ENCODE assay signal across 29 cellular contexts in the genomic region with DNA sequence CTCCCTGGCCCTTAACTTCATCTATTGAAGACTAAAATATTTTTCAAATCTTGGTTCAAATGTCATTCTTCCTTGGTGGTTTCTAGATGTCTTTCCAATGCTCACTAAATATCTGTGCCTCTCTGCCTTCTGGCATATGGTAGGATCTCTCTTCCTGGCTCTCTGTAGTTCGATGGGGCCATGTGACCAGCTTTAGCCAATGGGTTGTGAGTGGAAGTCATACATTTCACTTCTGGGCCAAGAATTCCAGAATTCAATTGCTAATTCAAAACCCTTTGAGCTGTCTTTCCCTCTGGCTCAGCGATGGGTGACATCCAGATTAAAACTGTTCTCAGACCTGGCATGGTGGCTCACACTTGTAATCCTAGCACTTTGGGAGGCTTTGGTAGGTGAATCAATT. TPM values are rescaled to one million over a fixed set of nuclear protein-coding genes. Genes with fewer than 3 reads are reported as not detected.
A peak's percentile ranks its signal among the peaks of the same experiment; 100 is the strongest.
DNase-seq lines count a peak whose midpoint lies in the region; ATAC-seq, FAIRE-seq and TF ChIP-seq lines count a peak whose summit lies in the region.
"Had no signal": no experiment of that assay in that cellular context is flagged by ENCODE, and none has a peak within 500 bp of the region (broad histone marks: within the 10 kb centered on the region; RNA-seq: fewer than 3 reads in every experiment).

No MANE protein-coding gene starts in this region.

- H4K91ac ChIP-seq in H1 (replicated peaks; ENCODE audit: insufficient read length, low read length): no peak overlapping the region

- no peak overlapping the region for H2BK15ac ChIP-seq in H1 (ENCODE audit: low read length)

- 43% methylated on average over 2 of the region's 2 CpGs for WGBS in HepG2 (ENCODE audit: low lambda C conversion rate)
- 66% methylated on average over 2 of the region's 2 CpGs for WGBS in right lobe of liver (ENCODE audit: insufficient coverage, low coverage, low lambda C conversion rate, missing lambda C conversion rate)
- 80% methylated on average over 2 of the region's 2 CpGs; no CpG with 5 or more reads in 1 of the 2 experiments for WGBS in H1 (ENCODE audit: extremely low coverage in 1 of 2, insufficient coverage in 1 of 2, insufficient read length in 1 of 2, insufficient replicate concordance in 2 of 2, low coverage in 1 of 2, low lambda C conversion rate in 2 of 2, missing lambda C conversion rate in 1 of 2), 2 experiments
- 48 to 59% (median 55%) methylated on average over 2 of the region's 2 CpGs for WGBS in psoas muscle, 3 donors

- H3K79me2 ChIP-seq in HepG2 (ENCODE audit: insufficient read depth, low read length): no peaks in the 10 kb centered on the region
- H3K79me2 ChIP-seq in Loucy (ENCODE audit: insufficient read depth, low read length): no peaks in the 10 kb centered on the region
- H3K79me2 ChIP-seq in H1 (ENCODE audit: control insufficient read depth in 1 of 2, insufficient read depth in 2 of 2, low read length in 2 of 2): no peaks in the 10 kb centered on the region

- no peaks in the 10 kb centered on the region for H3K9me2 ChIP-seq in Loucy (replicated peaks; ENCODE audit: low read depth, low read length)

- no peak for ATAC-seq in HepG2
- ATAC-seq in right lobe of liver: no peak
- no peak for ATAC-seq in psoas muscle
- no peak for ATAC-seq in GM21723 (IDR thresholded peaks at IDR 0.05; ENCODE audit: unreplicated experiment)
- ATAC-seq: GM12878 had no signal

- H2AK5ac ChIP-seq in H1 (ENCODE audit: low read depth, low read length): no peak overlapping the region

- TF ChIP-seq CTCF in HepG2 (CRISPR knock-in tag; IDR thresholded peaks at IDR 0.05) (no peak), right lobe of liver (IDR thresholded peaks at IDR 0.05) (no peak), Loucy (conservative IDR thresholded peaks at IDR 0.05; ENCODE audit: low read length) (no peak), H1 (IDR thresholded peaks at IDR 0.05; ENCODE audit: control extremely low read depth in 1 of 3, insufficient read depth in 1 of 3, low read depth in 1 of 3, low read length in 3 of 3) (no peak), psoas muscle (IDR thresholded peaks at IDR 0.05) (no peak)

- TF ChIP-seq POLR2A in HepG2 (IDR thresholded peaks at IDR 0.05; ENCODE audit: insufficient read depth in 1 of 2, low read depth in 2 of 2, low read length in 2 of 2): no peak
- TF ChIP-seq POLR2A in right lobe of liver (IDR thresholded peaks at IDR 0.05): no peak
- no peak for TF ChIP-seq POLR2A in H1 (IDR thresholded peaks at IDR 0.05; ENCODE audit: control extremely low read depth in 1 of 2, low read depth in 2 of 2, low read length in 2 of 2)

- H3K4me1 ChIP-seq in HepG2 (ENCODE audit: insufficient read depth, low read length) (peaks cover 7% of the 10 kb centered on the region; the same call in 1 of the 2 replicates), right lobe of liver (no peaks in the 10 kb centered on the region), Loucy (ENCODE audit: insufficient read depth, low read length, poor library complexity, severe bottlenecking) (no peaks in the 10 kb centered on the region), H1 (replicated peaks in 1 of 4; ENCODE audit: control insufficient read depth in 3 of 4, insufficient read depth in 4 of 4, low read length in 3 of 4) (peaks cover 0 to 8% (median 5%) of the 10 kb centered on the region in 4 experiments; a peak in 4 of 7 replicates), psoas muscle (peaks cover 61% of the 10 kb centered on the region)
- H3K4me1 ChIP-seq: HAP-1 had no signal

- no peaks in the 10 kb centered on the region; the same call in 1 of the 2 replicates for H3K79me1 ChIP-seq in H1 (ENCODE audit: low read depth, low read length)

- no peak overlapping the region for H3K4ac ChIP-seq in H1 (replicated peaks; ENCODE audit: insufficient read length, low read depth, low read length)

- H3K18ac ChIP-seq in H1 (ENCODE audit: extremely low read depth, low read length): no peak overlapping the region

- H4K5ac ChIP-seq in H1 (ENCODE audit: insufficient read length, low read depth, low read length): no peak overlapping the region

- H3K14ac ChIP-seq in H1 (ENCODE audit: insufficient read length): no peak overlapping the region

- H3K9ac ChIP-seq in HepG2 (ENCODE audit: insufficient read depth, low read depth, low read length): no peak overlapping the region
- H3K9ac ChIP-seq in Loucy (ENCODE audit: low read depth, low read length, poor library complexity, severe bottlenecking): no peak overlapping the region
- H3K9ac ChIP-seq in H1 (replicated peaks in 1 of 4; ENCODE audit: extremely low read depth in 1 of 4, low read depth in 3 of 4, low read length in 3 of 4): no peak overlapping the region
- H3K9ac ChIP-seq: BLaER1 treated with 17β-estradiol and CSF1 and Interleukin-3, amounts not matched to agents 10 nM and 100 nM had no signal

- TF ChIP-seq RAD21 in HepG2 (CRISPR knock-in tag; IDR thresholded peaks at IDR 0.05) (no peak), H1 (IDR thresholded peaks at IDR 0.05 in 1 of 2, conservative IDR thresholded peaks at IDR 0.05 in 1 of 2; ENCODE audit: low read depth in 2 of 2, low read length in 2 of 2) (no peak)

- no peak overlapping the region for H4K8ac ChIP-seq in H1 (ENCODE audit: extremely low read depth, insufficient read depth, low read length)

- no peak overlapping the region for H3K56ac ChIP-seq in H1 (replicated peaks; ENCODE audit: insufficient read length, low read depth, low read length)

- H3K27me3 ChIP-seq in HepG2 (ENCODE audit: control insufficient read depth in 1 of 2, insufficient read depth in 2 of 2, low read length in 2 of 2) (peaks cover 2 to 23% of the 10 kb centered on the region in 2 experiments; a peak in 3 of 5 replicates), right lobe of liver (no peaks in the 10 kb centered on the region), Loucy (ENCODE audit: insufficient read depth, low read length, poor library complexity, severe bottlenecking) (no peaks in the 10 kb centered on the region), H1 (replicated peaks in 1 of 4; ENCODE audit: control insufficient read depth in 3 of 4, extremely low read depth in 1 of 4, insufficient read depth in 3 of 4, low read length in 3 of 4) (no peaks in the 10 kb centered on the region; a peak in 1 of 7 replicates), psoas muscle (ENCODE audit: insufficient read depth in 3 of 3, low read length in 2 of 3) (no peaks in the 10 kb centered on the region)
- H3K27me3 ChIP-seq: BLaER1 treated with 17β-estradiol and CSF1 and Interleukin-3, amounts not matched to agents 10 nM and 100 nM had no signal

- intact Hi-C loops in HepG2 (cut with micrococcal nuclease; ENCODE audit: unreplicated experiment) (no loop called here), right lobe of liver (cut with DNase I) (no loop called here), psoas muscle (cut with DNase I) (no loop called here)

- in situ Hi-C loops in HepG2 (cut with HindIII; ENCODE audit: extremely low pct_ligation_motif_present, low pct_unique_long_range_greater_than_20kb): no loop called here

- POLR2A ChIA-PET in HepG2 (lab: Yijun Ruan, JAX) (no interaction called here), H1 (lab: Charles Lee; ENCODE audit: partially characterized antibody) (interaction anchor here (0.6 to 0.9 kb wide), 2 partner anchors 18 to 30 kb away, joined by 3 read pairs; no protein-coding TSS in a partner anchor)

- no peak overlapping the region for H3K23ac ChIP-seq in H1 (ENCODE audit: insufficient read length)

- DNase-seq in HepG2 (ENCODE audit: low spot score): no peak
- no peak for DNase-seq in right lobe of liver
- no peak for DNase-seq in H1 (ENCODE audit: low read depth in 1 of 2, low spot score in 2 of 2)
- no peak for DNase-seq in psoas muscle
- no peak for DNase-seq in NCI-H1930 (lab: John Stamatoyannopoulos, UW)
- DNase-seq in frontal cortex (ENCODE audit: low spot score in 2 of 2): no peak
- DNase-seq: AML-193; CD4-positive, alpha-beta T cell; GDM1; HFFc6; Kasumi-1; MV-4-11; NCI-H1105; NCI-H1436 treated with DMSO at 0.1 percent for 48 hours; NCI-H187 treated with DMSO at 0.1 percent for 48 hours; NCI-H2107; NCI-H2227 treated with DMSO at 0.1 percent for 48 hours; NCI-H510A; NCI-H69; Right ventricle myocardium superior; RPMI8226 had no signal

- no peak overlapping the region for H2BK12ac ChIP-seq in H1 (ENCODE audit: low read depth, low read length)

- TF ChIP-seq EP300 in HepG2 (IDR thresholded peaks at IDR 0.05; ENCODE audit: low read depth in 2 of 2, low read length in 2 of 2) (no peak), HepG2 (CRISPR knock-in tag; IDR thresholded peaks at IDR 0.05; ENCODE audit: borderline replicate concordance) (no peak), H1 (IDR thresholded peaks at IDR 0.05; ENCODE audit: borderline replicate concordance in 1 of 2, low read depth in 2 of 2, low read length in 2 of 2) (no peak)

- BruUV-seq in HepG2 (replicated peaks; lab: Mats Ljungman, UMichigan): no TSS peak

- FAIRE-seq in HepG2 (lab: Jason Lieb, UNC) (no peak), H1 (lab: Jason Lieb, UNC) (no peak), frontal cortex (lab: Jason Lieb, UNC) (no peak)
- FAIRE-seq: A204.1, D721Med, GM12878 had no signal

- no peak overlapping the region for H3K27ac ChIP-seq in HepG2 (ENCODE audit: extremely low read length, insufficient read depth, low read length)
- no peak overlapping the region for H3K27ac ChIP-seq in right lobe of liver
- no peak overlapping the region for H3K27ac ChIP-seq in H1 (ENCODE audit: low read depth, low read length)
- peak overlapping the region; percentile 50 for H3K27ac ChIP-seq in psoas muscle
- H3K27ac ChIP-seq: BLaER1 treated with 17β-estradiol and CSF1 and Interleukin-3, amounts not matched to agents 10 nM and 100 nM; SJSA1 had no signal

- H3F3A ChIP-seq in Loucy (ENCODE audit: low read depth): no peaks in the 10 kb centered on the region

- H3K4me3 ChIP-seq in HepG2 (replicated peaks in 1 of 3; ENCODE audit: insufficient read depth in 1 of 3, low read depth in 2 of 3, low read length in 3 of 3): no peak overlapping the region
- H3K4me3 ChIP-seq in right lobe of liver: no peak overlapping the region
- no peak overlapping the region for H3K4me3 ChIP-seq in Loucy (ENCODE audit: low read length, poor library complexity, severe bottlenecking)
- H3K4me3 ChIP-seq in H1 (ENCODE audit: extremely low read depth in 1 of 4, insufficient read depth in 2 of 4, low read depth in 3 of 4, low read length in 4 of 4): no peak overlapping the region
- H3K4me3 ChIP-seq in psoas muscle: no peak overlapping the region
- H3K4me3 ChIP-seq: BLaER1 treated with 17β-estradiol and CSF1 and Interleukin-3, amounts not matched to agents 10 nM and 100 nM; GM12878; HAP-1; SJSA1 had no signal

- H3K4me2 ChIP-seq in HepG2 (ENCODE audit: low read depth, low read length): no peak overlapping the region
- H3K4me2 ChIP-seq in Loucy (ENCODE audit: low read depth, low read length, poor library complexity, severe bottlenecking): no peak overlapping the region
- no peak overlapping the region for H3K4me2 ChIP-seq in H1 (ENCODE audit: insufficient read depth in 1 of 2, low read depth in 2 of 2, low read length in 2 of 2)
- H3K4me2 ChIP-seq: BLaER1 treated with 17β-estradiol and CSF1 and Interleukin-3, amounts not matched to agents 10 nM and 100 nM had no signal

- H4K20me1 ChIP-seq in HepG2 (ENCODE audit: insufficient read depth, low read length) (no peaks in the 10 kb centered on the region), Loucy (ENCODE audit: insufficient read depth, low read length, poor library complexity, severe bottlenecking) (no peaks in the 10 kb centered on the region), H1 (replicated peaks in 1 of 2; ENCODE audit: control insufficient read depth in 1 of 2, insufficient read depth in 2 of 2, low read length in 2 of 2) (no peaks in the 10 kb centered on the region)
- H4K20me1 ChIP-seq: BLaER1 treated with 17β-estradiol and CSF1 and Interleukin-3, amounts not matched to agents 10 nM and 100 nM had no signal

- H2AFZ ChIP-seq in HepG2 (ENCODE audit: low read length) (no peak overlapping the region), Loucy (ENCODE audit: low read length) (peak overlapping the region; percentile 6; the same call in 1 of the 2 replicates), H1 (ENCODE audit: low read length) (no peak overlapping the region)

- H2BK5ac ChIP-seq in H1 (ENCODE audit: low read depth, low read length): no peak overlapping the region

- CTCF ChIA-PET in HepG2 (lab: Yijun Ruan, JAX; ENCODE audit: low intra/inter-chr PET ratio, low total read pairs) (interaction anchor here (1.5 kb wide), 1 partner anchor 33 kb away, joined by 6 read pairs; no protein-coding TSS in a partner anchor), H1 (lab: Charles Lee; ENCODE audit: partially characterized antibody) (interaction anchor here (0.6 to 4.8 kb wide), 16 partner anchors 12 to 70 kb away, joined by 3 to 26 read pairs (median 4); no protein-coding TSS in a partner anchor)

- H3K9me3 ChIP-seq in HepG2 (ENCODE audit: low read length) (no peaks in the 10 kb centered on the region), right lobe of liver (no peaks in the 10 kb centered on the region), Loucy (ENCODE audit: insufficient read depth, low read depth, low read length) (no peaks in the 10 kb centered on the region), H1 (ENCODE audit: insufficient read depth in 2 of 2, low read depth in 1 of 2, low read length in 1 of 2) (no peaks in the 10 kb centered on the region), psoas muscle (no peaks in the 10 kb centered on the region)
- H3K9me3 ChIP-seq: BLaER1 treated with 17β-estradiol and CSF1 and Interleukin-3, amounts not matched to agents 10 nM and 100 nM; HAP-1 had no signal

- H2BK120ac ChIP-seq in H1 (replicated peaks; ENCODE audit: low read depth, low read length): no peak overlapping the region

- H3K36me3 ChIP-seq in HepG2 (replicated peaks in 1 of 2; ENCODE audit: control insufficient read depth in 1 of 2, insufficient read depth in 2 of 2, low read length in 2 of 2) (no peaks in the 10 kb centered on the region), right lobe of liver (no peaks in the 10 kb centered on the region), Loucy (ENCODE audit: insufficient read depth, low read length) (no peaks in the 10 kb centered on the region), H1 (ENCODE audit: control insufficient read depth in 2 of 4, insufficient read depth in 4 of 4, low read length in 3 of 4) (no peaks in the 10 kb centered on the region), psoas muscle (ENCODE audit: insufficient read depth in 1 of 2, low read depth in 1 of 2) (no peaks in the 10 kb centered on the region)
- H3K36me3 ChIP-seq: BLaER1 treated with 17β-estradiol and CSF1 and Interleukin-3, amounts not matched to agents 10 nM and 100 nM; HAP-1; SJSA1 had no signal

- peaks cover 3% of the 10 kb centered on the region; the same call in 1 of the 2 replicates for H3K23me2 ChIP-seq in H1 (ENCODE audit: low read depth, low read length)

- H2BK20ac ChIP-seq in H1 (ENCODE audit: low read length): no peak overlapping the region

RNA-seq across cellular contexts. Expression of a gene that starts 25.8 kb away (rescaled TPM):
- total RNA-seq in HepG2 (2016; rRNA removed; fragmentation: Illumina TruSeq; extraction: Trizol): 38.1 and 42.4 TPM in 2 replicates
- total RNA-seq in HepG2 (2016; cell fraction: cytosol; rRNA removed; fragmentation: Illumina TruSeq; extraction: Trizol; ENCODE audit: low read depth): 20.5 and 21.6 TPM in 2 replicates
- 37.7 and 41.1 TPM in 2 replicates for total RNA-seq in HepG2 (2016; cell fraction: insoluble cytoplasmic fraction; rRNA removed; fragmentation: Illumina TruSeq; extraction: Trizol)
- total RNA-seq in HepG2 (2016; cell fraction: membrane; rRNA removed; fragmentation: Illumina TruSeq; extraction: Trizol): 60.6 and 65.1 TPM in 2 replicates
- 35.7 and 38.6 TPM in 2 replicates for total RNA-seq in HepG2 (2016; cell fraction: nucleus; rRNA removed; fragmentation: Illumina TruSeq; extraction: Trizol)
- polyA plus RNA-seq in HepG2 (2011; rRNA removed): 82.5 and 91.3 TPM in 2 replicates
- polyA plus RNA-seq in HepG2 (2011; cell fraction: cytosol; rRNA removed): 94.6 and 96.0 TPM in 2 replicates
- polyA plus RNA-seq in HepG2 (2011; cell fraction: nucleus; rRNA removed): 121 and 124 TPM in 2 replicates
- 68.6 and 96.3 TPM in 2 replicates for polyA plus RNA-seq in HepG2 (2012)
- 59.2 and 67.3 TPM in 2 replicates for polyA plus RNA-seq in HepG2 (2016; cell fraction: cytosol; fragmentation: Illumina TruSeq; extraction: Trizol; ENCODE audit: low read depth)
- polyA plus RNA-seq in HepG2 (2016; cell fraction: insoluble cytoplasmic fraction; fragmentation: Illumina TruSeq; extraction: Trizol; ENCODE audit: low read depth): 57.7 and 67.3 TPM in 2 replicates
- 88.5 and 93.3 TPM in 2 replicates for polyA plus RNA-seq in HepG2 (2016; cell fraction: membrane; fragmentation: Illumina TruSeq; extraction: Trizol; ENCODE audit: low read depth)
- 61.0 and 66.5 TPM in 2 replicates for polyA plus RNA-seq in HepG2 (2016; cell fraction: nucleus; fragmentation: Illumina TruSeq; extraction: Trizol; ENCODE audit: insufficient read depth, low read depth)
- polyA minus RNA-seq in HepG2 (2011; rRNA and poly(A)+ RNA removed; ENCODE audit: low replicate concordance): 118 and 141 TPM in 2 replicates
- polyA minus RNA-seq in HepG2 (2011; cell fraction: cytosol; rRNA and poly(A)+ RNA removed): 57.9 and 82.7 TPM in 2 replicates
- 88.2 and 116 TPM in 2 replicates for polyA minus RNA-seq in HepG2 (2011; cell fraction: nucleus; rRNA and poly(A)+ RNA removed)
- total RNA-seq in right lobe of liver: 10 to 100 TPM; 39.3 to 84.2 (median 64.7) TPM
- total RNA-seq in H1 (2021; fragmentation: NEBNext Ultra II Directional; extraction: Animal tissue kit (Norgen Biotek cat#: 25700)): 91.7 and 93.7 TPM in 2 replicates
- polyA plus RNA-seq in H1 (2011; rRNA removed): 71.3 and 129 TPM in 2 replicates
- polyA plus RNA-seq in H1 (2011; cell fraction: cytosol; rRNA removed): 115 TPM
- polyA plus RNA-seq in H1 (2011; cell fraction: nucleus; rRNA removed): 118 TPM
- 72.3 to 87.9 TPM (median 83.7 TPM) in 4 replicates for polyA plus RNA-seq in H1 (2012, experiment 1 of 2)
- 64.0 TPM for polyA plus RNA-seq in H1 (2012, experiment 2 of 2)
- polyA plus RNA-seq in H1 (2013, experiment 1 of 2): 41.6 TPM
- 42.0 TPM for polyA plus RNA-seq in H1 (2013, experiment 2 of 2)
- 144 and 145 TPM in 2 replicates for polyA minus RNA-seq in H1 (2011; rRNA and poly(A)+ RNA removed)
- polyA minus RNA-seq in H1 (2011; cell fraction: cytosol; rRNA and poly(A)+ RNA removed): 75.4 TPM
- polyA minus RNA-seq in H1 (2011; cell fraction: nucleus; rRNA and poly(A)+ RNA removed): 79.4 TPM
- total RNA-seq in psoas muscle: 10 to 100 TPM; 71.3 to 91.8 (median 80.0) TPM
- 10 to 100 TPM; 13.9 to 64.7 (median 44.5) TPM for polyA plus RNA-seq in psoas muscle
- 14.7 TPM for total RNA-seq in frontal cortex

RNA-seq across cellular contexts. Expression of a gene that starts 53.8 kb away (rescaled TPM):
- total RNA-seq in HepG2 (2016; rRNA removed; fragmentation: Illumina TruSeq; extraction: Trizol) (0.53 and 1.2 TPM in 2 replicates), right lobe of liver (1 to 10 TPM; 1.5 to 6.3 (median 5.0) TPM), psoas muscle (1 to 10 TPM; 1.9 to 7.5 (median 4.7) TPM), frontal cortex (1.6 TPM)
- total RNA-seq in HepG2 (2016; cell fraction: cytosol; rRNA removed; fragmentation: Illumina TruSeq; extraction: Trizol; ENCODE audit: low read depth): 0.18 and 0.30 TPM in 2 replicates
- 0.52 and 0.54 TPM in 2 replicates for total RNA-seq in HepG2 (2016; cell fraction: insoluble cytoplasmic fraction; rRNA removed; fragmentation: Illumina TruSeq; extraction: Trizol)
- 0.21 and 0.40 TPM in 2 replicates for total RNA-seq in HepG2 (2016; cell fraction: membrane; rRNA removed; fragmentation: Illumina TruSeq; extraction: Trizol)
- 0.44 and 0.59 TPM in 2 replicates for total RNA-seq in HepG2 (2016; cell fraction: nucleus; rRNA removed; fragmentation: Illumina TruSeq; extraction: Trizol)
- polyA plus RNA-seq in HepG2 (2011; rRNA removed) (1.4 and 2.0 TPM in 2 replicates), H1 (2011; rRNA removed) (0.06 and 0.11 TPM in 2 replicates), psoas muscle (1 to 10 TPM in 2 of 3 donors, under 1 TPM in 1; 0.94 to 4.6 (median 1.8) TPM)
- 0.56 and 0.60 TPM in 2 replicates for polyA plus RNA-seq in HepG2 (2011; cell fraction: cytosol; rRNA removed)
- polyA plus RNA-seq in HepG2 (2011; cell fraction: nucleus; rRNA removed): 3.6 and 16.3 TPM in 2 replicates
- 1.6 and 2.2 TPM in 2 replicates for polyA plus RNA-seq in HepG2 (2012)
- polyA plus RNA-seq in HepG2 (2016; cell fraction: cytosol; fragmentation: Illumina TruSeq; extraction: Trizol; ENCODE audit: low read depth): 0.09 TPM in 1 of 2 replicates, not detected in the other
- polyA plus RNA-seq in HepG2 (2016; cell fraction: insoluble cytoplasmic fraction; fragmentation: Illumina TruSeq; extraction: Trizol; ENCODE audit: low read depth): 0.40 and 0.47 TPM in 2 replicates
- 0.12 and 0.19 TPM in 2 replicates for polyA plus RNA-seq in HepG2 (2016; cell fraction: membrane; fragmentation: Illumina TruSeq; extraction: Trizol; ENCODE audit: low read depth)
- 1.2 and 1.8 TPM in 2 replicates for polyA plus RNA-seq in HepG2 (2016; cell fraction: nucleus; fragmentation: Illumina TruSeq; extraction: Trizol; ENCODE audit: insufficient read depth, low read depth)
- polyA minus RNA-seq in HepG2 (2011; rRNA and poly(A)+ RNA removed; ENCODE audit: low replicate concordance): 0.54 and 2.1 TPM in 2 replicates
- polyA minus RNA-seq in HepG2 (2011; cell fraction: cytosol; rRNA and poly(A)+ RNA removed): 0.70 and 1.2 TPM in 2 replicates
- 3.6 and 3.7 TPM in 2 replicates for polyA minus RNA-seq in HepG2 (2011; cell fraction: nucleus; rRNA and poly(A)+ RNA removed)
- 0.39 and 1.1 TPM in 2 replicates for total RNA-seq in H1 (2021; fragmentation: NEBNext Ultra II Directional; extraction: Animal tissue kit (Norgen Biotek cat#: 25700))
- 0.25 TPM for polyA plus RNA-seq in H1 (2011; cell fraction: cytosol; rRNA removed)
- polyA plus RNA-seq in H1 (2011; cell fraction: nucleus; rRNA removed): 0.70 TPM
- polyA plus RNA-seq in H1 (2012, experiment 1 of 2): 0.56 to 1.3 TPM (median 0.96 TPM) in 4 replicates
- 0.17 TPM for polyA plus RNA-seq in H1 (2012, experiment 2 of 2)
- polyA plus RNA-seq in H1 (2013, experiment 1 of 2): 0.24 TPM
- 0.15 TPM for polyA plus RNA-seq in H1 (2013, experiment 2 of 2)
- 0.22 and 0.32 TPM in 2 replicates for polyA minus RNA-seq in H1 (2011; rRNA and poly(A)+ RNA removed)
- not detected for polyA minus RNA-seq in H1 (2011; cell fraction: cytosol; rRNA and poly(A)+ RNA removed)
- polyA minus RNA-seq in H1 (2011; cell fraction: nucleus; rRNA and poly(A)+ RNA removed): 0.90 TPM
